In the genomic region with DNA sequence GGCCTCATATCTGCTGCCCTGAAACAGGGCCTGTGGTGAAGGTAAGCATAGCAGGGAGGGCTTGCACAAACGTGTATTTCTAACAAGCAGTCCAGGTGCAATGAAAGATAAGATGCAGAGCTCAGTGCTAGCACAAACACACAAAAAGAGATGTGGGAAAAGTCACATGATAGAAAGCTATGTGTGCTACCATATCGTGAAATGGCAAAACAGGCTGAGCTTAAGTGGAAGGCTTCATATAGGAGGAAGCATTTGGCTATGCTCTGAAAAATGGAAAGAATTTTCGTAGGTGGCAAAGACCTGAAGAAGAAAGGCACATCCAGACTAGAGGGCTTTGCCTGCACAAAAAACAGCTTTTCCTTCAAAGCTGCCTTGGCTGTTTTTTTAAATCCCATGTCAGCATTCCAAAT, we compare ENCODE assay signal across 1 cellular context.
TF ChIP-seq lines count a peak whose summit lies in the region.

No MANE protein-coding gene starts in this region.

TF ChIP-seq in K562, 482 proteins besides CTCF, POLR2A, EP300 and RAD21 (continued from another document and continues in another):
- TF ChIP-seq, protein P1, sequence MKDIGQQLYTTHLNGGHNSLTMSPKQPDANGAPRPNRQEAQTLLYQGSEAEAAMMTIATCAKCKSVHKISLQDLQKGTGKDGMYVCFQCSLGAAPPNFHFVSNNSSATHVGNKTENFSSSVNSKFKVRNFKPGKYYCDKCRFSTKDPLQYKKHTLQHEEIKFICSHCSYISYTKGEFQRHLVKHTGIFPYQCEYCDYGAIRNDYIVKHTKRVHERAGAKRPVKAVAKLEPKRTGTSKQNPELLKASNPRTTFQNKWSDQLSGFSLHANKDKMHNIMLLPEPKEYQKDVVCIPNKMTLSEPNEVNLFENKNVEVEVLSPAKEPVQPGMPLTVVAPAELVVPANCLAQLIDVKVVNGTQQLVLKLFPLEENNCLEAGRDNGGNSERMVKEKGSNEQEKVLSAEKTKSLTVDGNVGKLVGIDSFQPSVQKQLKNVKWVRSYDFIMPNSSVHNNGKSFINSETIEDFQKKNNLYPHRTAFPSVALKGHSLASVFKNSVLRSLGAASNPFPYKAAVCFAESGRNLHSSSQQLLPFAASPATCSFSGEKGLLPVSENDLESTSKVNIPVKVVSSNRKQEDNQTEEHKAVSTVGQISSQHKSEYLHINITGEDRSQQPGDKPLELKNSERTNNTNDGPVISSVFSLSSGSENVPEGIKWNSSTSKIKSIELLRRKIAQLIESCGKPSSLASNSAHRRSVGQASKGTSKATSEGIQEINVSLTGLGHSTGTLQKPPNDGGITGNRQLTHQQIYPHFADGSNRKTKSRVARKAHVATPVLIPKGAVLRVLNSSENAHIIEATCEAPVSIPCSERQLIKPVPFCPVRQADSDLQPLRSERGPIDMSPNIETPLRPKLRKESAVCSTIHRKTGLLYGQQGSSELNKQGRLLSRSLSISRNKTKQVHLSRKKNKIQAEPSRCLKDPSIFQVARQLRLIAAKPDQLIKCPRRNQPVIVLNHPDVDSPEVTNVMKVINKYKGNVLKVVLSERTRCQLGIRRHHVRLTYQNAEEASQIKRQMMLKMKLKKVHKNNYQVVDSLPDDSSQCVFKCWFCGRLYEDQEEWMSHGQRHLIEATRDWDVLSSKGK (CRISPR knock-in tag; IDR thresholded peaks at IDR 0.05): no peak
- TF ChIP-seq CBFA2T2 (conservative IDR thresholded peaks at IDR 0.05) (peak; percentile 94), TAF9B (IDR thresholded peaks at IDR 0.05; ENCODE audit: partially characterized antibody) (no peak), PHTF2 (CRISPR knock-in tag; IDR thresholded peaks at IDR 0.05) (0 out of 2 replicates have a peak, but pooled peaks have one; percentile 9), KLF16 (IDR thresholded peaks at IDR 0.05) (peak; percentile 85), SMC3 (conservative IDR thresholded peaks at IDR 0.05; ENCODE audit: insufficient read depth, low read depth, low read length) (no peak), SMARCB1 (IDR thresholded peaks at IDR 0.05; ENCODE audit: insufficient read length, low read depth) (no peak), CBX2 (IDR thresholded peaks at IDR 0.05; ENCODE audit: insufficient read depth, low read length, poor library complexity, severe bottlenecking) (no peak), ZBTB17 (CRISPR knock-in tag; IDR thresholded peaks at IDR 0.05) (0 out of 2 replicates have a peak, but pooled peaks have one; percentile 70), ZNF217 (CRISPR knock-in tag; IDR thresholded peaks at IDR 0.05) (no peak), ZNF444 (CRISPR knock-in tag; IDR thresholded peaks at IDR 0.05) (no peak), MAFK (IDR thresholded peaks at IDR 0.05; ENCODE audit: low read length) (peak; percentile 18; the same call in 1 of the 2 replicates), ASH1L (IDR thresholded peaks at IDR 0.05; ENCODE audit: borderline replicate concordance, low read depth, partially characterized antibody) (no peak), PYGO2 (tag; IDR thresholded peaks at IDR 0.05) (no peak), TBL1XR1 (IDR thresholded peaks at IDR 0.05; ENCODE audit: low read length in 2 of 2) (peak in 1 of 2 experiments; percentile 90; a peak in 3 of 4 replicates), CEBPB (tag; IDR thresholded peaks at IDR 0.05) (peak; percentile 68), RBBP5 (IDR thresholded peaks at IDR 0.05; ENCODE audit: borderline replicate concordance, insufficient read depth, low read length, poor library complexity, severe bottlenecking) (peak; percentile 19), ZNF445 (CRISPR knock-in tag; IDR thresholded peaks at IDR 0.05; ENCODE audit: low read depth) (no peak), NR2F6 (CRISPR knock-in tag; IDR thresholded peaks at IDR 0.05) (no peak), ELF1 (tag; IDR thresholded peaks at IDR 0.05) (no peak), RBM22 (IDR thresholded peaks at IDR 0.05; ENCODE audit: low read depth, low read length, poor library complexity, severe bottlenecking) (no peak), SRSF7 (optimal IDR thresholded peaks at IDR 0.05; ENCODE audit: low read depth, low read length) (no peak), ADNP (tag; IDR thresholded peaks at IDR 0.05) (0 out of 2 replicates have a peak, but pooled peaks have one; percentile 35), DIDO1 (tag; IDR thresholded peaks at IDR 0.05; ENCODE audit: low read depth) (no peak), ZNF384 (IDR thresholded peaks at IDR 0.05; ENCODE audit: low read depth, low read length) (no peak), BRD4 (IDR thresholded peaks at IDR 0.05) (no peak), SNIP1 (IDR thresholded peaks at IDR 0.05; ENCODE audit: low read depth) (no peak), SRSF1 (IDR thresholded peaks at IDR 0.05; ENCODE audit: low read depth, low read length) (no peak), ZNF561 (CRISPR knock-in tag; conservative IDR thresholded peaks at IDR 0.05) (0 out of 2 replicates have a peak, but pooled peaks have one; percentile 53)
- TF ChIP-seq, protein P2, sequence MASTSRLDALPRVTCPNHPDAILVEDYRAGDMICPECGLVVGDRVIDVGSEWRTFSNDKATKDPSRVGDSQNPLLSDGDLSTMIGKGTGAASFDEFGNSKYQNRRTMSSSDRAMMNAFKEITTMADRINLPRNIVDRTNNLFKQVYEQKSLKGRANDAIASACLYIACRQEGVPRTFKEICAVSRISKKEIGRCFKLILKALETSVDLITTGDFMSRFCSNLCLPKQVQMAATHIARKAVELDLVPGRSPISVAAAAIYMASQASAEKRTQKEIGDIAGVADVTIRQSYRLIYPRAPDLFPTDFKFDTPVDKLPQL (IDR thresholded peaks at IDR 0.05; ENCODE audit: extremely low read depth, insufficient read length): no peak
- TF ChIP-seq, protein P3, sequence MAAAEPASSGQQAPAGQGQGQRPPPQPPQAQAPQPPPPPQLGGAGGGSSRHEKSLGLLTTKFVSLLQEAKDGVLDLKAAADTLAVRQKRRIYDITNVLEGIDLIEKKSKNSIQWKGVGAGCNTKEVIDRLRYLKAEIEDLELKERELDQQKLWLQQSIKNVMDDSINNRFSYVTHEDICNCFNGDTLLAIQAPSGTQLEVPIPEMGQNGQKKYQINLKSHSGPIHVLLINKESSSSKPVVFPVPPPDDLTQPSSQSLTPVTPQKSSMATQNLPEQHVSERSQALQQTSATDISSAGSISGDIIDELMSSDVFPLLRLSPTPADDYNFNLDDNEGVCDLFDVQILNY (CRISPR knock-in tag; IDR thresholded peaks at IDR 0.05): no peak
- TF ChIP-seq, protein P4, sequence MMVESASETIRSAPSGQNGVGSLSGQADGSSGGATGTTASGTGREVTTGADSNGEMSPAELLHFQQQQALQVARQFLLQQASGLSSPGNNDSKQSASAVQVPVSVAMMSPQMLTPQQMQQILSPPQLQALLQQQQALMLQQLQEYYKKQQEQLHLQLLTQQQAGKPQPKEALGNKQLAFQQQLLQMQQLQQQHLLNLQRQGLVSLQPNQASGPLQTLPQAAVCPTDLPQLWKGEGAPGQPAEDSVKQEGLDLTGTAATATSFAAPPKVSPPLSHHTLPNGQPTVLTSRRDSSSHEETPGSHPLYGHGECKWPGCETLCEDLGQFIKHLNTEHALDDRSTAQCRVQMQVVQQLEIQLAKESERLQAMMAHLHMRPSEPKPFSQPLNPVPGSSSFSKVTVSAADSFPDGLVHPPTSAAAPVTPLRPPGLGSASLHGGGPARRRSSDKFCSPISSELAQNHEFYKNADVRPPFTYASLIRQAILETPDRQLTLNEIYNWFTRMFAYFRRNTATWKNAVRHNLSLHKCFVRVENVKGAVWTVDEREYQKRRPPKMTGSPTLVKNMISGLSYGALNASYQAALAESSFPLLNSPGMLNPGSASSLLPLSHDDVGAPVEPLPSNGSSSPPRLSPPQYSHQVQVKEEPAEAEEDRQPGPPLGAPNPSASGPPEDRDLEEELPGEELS (CRISPR knock-in tag; IDR thresholded peaks at IDR 0.05; ENCODE audit: borderline replicate concordance): no peak
- TF ChIP-seq, protein P5, sequence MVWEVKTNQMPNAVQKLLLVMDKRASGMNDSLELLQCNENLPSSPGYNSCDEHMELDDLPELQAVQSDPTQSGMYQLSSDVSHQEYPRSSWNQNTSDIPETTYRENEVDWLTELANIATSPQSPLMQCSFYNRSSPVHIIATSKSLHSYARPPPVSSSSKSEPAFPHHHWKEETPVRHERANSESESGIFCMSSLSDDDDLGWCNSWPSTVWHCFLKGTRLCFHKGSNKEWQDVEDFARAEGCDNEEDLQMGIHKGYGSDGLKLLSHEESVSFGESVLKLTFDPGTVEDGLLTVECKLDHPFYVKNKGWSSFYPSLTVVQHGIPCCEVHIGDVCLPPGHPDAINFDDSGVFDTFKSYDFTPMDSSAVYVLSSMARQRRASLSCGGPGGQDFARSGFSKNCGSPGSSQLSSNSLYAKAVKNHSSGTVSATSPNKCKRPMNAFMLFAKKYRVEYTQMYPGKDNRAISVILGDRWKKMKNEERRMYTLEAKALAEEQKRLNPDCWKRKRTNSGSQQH (CRISPR knock-in tag; IDR thresholded peaks at IDR 0.05): 0 out of 2 replicates have a peak, but pooled peaks have one; percentile 40
- TF ChIP-seq, protein P6, sequence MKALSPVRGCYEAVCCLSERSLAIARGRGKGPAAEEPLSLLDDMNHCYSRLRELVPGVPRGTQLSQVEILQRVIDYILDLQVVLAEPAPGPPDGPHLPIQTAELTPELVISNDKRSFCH (CRISPR knock-in tag; IDR thresholded peaks at IDR 0.05): no peak
- TF ChIP-seq, protein P6 (tag; IDR thresholded peaks at IDR 0.05): peak; percentile 72; the same call in 1 of the 2 replicates
- TF ChIP-seq, protein P7, sequence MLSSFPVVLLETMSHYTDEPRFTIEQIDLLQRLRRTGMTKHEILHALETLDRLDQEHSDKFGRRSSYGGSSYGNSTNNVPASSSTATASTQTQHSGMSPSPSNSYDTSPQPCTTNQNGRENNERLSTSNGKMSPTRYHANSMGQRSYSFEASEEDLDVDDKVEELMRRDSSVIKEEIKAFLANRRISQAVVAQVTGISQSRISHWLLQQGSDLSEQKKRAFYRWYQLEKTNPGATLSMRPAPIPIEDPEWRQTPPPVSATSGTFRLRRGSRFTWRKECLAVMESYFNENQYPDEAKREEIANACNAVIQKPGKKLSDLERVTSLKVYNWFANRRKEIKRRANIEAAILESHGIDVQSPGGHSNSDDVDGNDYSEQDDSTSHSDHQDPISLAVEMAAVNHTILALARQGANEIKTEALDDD (IDR thresholded peaks at IDR 0.05): peak; percentile 33; the same call in 1 of the 2 replicates
- TF ChIP-seq, protein P8, sequence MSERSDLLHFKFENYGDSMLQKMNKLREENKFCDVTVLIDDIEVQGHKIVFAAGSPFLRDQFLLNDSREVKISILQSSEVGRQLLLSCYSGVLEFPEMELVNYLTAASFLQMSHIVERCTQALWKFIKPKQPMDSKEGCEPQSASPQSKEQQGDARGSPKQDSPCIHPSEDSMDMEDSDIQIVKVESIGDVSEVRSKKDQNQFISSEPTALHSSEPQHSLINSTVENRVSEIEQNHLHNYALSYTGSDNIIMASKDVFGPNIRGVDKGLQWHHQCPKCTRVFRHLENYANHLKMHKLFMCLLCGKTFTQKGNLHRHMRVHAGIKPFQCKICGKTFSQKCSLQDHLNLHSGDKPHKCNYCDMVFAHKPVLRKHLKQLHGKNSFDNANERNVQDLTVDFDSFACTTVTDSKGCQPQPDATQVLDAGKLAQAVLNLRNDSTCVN (CRISPR knock-in tag; IDR thresholded peaks at IDR 0.05): no peak
- TF ChIP-seq, protein P9, sequence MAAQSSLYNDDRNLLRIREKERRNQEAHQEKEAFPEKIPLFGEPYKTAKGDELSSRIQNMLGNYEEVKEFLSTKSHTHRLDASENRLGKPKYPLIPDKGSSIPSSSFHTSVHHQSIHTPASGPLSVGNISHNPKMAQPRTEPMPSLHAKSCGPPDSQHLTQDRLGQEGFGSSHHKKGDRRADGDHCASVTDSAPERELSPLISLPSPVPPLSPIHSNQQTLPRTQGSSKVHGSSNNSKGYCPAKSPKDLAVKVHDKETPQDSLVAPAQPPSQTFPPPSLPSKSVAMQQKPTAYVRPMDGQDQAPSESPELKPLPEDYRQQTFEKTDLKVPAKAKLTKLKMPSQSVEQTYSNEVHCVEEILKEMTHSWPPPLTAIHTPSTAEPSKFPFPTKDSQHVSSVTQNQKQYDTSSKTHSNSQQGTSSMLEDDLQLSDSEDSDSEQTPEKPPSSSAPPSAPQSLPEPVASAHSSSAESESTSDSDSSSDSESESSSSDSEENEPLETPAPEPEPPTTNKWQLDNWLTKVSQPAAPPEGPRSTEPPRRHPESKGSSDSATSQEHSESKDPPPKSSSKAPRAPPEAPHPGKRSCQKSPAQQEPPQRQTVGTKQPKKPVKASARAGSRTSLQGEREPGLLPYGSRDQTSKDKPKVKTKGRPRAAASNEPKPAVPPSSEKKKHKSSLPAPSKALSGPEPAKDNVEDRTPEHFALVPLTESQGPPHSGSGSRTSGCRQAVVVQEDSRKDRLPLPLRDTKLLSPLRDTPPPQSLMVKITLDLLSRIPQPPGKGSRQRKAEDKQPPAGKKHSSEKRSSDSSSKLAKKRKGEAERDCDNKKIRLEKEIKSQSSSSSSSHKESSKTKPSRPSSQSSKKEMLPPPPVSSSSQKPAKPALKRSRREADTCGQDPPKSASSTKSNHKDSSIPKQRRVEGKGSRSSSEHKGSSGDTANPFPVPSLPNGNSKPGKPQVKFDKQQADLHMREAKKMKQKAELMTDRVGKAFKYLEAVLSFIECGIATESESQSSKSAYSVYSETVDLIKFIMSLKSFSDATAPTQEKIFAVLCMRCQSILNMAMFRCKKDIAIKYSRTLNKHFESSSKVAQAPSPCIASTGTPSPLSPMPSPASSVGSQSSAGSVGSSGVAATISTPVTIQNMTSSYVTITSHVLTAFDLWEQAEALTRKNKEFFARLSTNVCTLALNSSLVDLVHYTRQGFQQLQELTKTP (IDR thresholded peaks at IDR 0.05; ENCODE audit: low read depth in 1 of 2, partially characterized antibody in 2 of 2): peak in 1 of 2 experiments; percentile 70
- TF ChIP-seq, protein P10, sequence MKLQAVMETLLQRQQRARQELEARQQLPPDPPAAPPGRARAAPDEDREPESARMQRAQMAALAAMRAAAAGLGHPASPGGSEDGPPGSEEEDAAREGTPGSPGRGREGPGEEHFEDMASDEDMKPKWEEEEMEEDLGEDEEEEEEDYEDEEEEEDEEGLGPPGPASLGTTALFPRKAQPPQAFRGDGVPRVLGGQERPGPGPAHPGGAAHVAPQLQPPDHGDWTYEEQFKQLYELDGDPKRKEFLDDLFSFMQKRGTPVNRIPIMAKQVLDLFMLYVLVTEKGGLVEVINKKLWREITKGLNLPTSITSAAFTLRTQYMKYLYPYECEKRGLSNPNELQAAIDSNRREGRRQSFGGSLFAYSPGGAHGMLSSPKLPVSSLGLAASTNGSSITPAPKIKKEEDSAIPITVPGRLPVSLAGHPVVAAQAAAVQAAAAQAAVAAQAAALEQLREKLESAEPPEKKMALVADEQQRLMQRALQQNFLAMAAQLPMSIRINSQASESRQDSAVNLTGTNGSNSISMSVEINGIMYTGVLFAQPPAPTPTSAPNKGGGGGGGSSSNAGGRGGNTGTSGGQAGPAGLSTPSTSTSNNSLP (IDR thresholded peaks at IDR 0.05; ENCODE audit: borderline replicate concordance, low read depth, low read length): no peak
- TF ChIP-seq, protein P11, sequence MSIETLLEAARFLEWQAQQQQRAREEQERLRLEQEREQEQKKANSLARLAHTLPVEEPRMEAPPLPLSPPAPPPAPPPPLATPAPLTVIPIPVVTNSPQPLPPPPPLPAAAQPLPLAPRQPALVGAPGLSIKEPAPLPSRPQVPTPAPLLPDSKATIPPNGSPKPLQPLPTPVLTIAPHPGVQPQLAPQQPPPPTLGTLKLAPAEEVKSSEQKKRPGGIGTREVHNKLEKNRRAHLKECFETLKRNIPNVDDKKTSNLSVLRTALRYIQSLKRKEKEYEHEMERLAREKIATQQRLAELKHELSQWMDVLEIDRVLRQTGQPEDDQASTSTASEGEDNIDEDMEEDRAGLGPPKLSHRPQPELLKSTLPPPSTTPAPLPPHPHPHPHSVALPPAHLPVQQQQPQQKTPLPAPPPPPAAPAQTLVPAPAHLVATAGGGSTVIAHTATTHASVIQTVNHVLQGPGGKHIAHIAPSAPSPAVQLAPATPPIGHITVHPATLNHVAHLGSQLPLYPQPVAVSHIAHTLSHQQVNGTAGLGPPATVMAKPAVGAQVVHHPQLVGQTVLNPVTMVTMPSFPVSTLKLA (conservative IDR thresholded peaks at IDR 0.05): peak in 1 of 2 experiments; percentile 45; a peak in 2 of 4 replicates
